8 cellular contexts compared by ENCODE assay signal in the genomic region with DNA sequence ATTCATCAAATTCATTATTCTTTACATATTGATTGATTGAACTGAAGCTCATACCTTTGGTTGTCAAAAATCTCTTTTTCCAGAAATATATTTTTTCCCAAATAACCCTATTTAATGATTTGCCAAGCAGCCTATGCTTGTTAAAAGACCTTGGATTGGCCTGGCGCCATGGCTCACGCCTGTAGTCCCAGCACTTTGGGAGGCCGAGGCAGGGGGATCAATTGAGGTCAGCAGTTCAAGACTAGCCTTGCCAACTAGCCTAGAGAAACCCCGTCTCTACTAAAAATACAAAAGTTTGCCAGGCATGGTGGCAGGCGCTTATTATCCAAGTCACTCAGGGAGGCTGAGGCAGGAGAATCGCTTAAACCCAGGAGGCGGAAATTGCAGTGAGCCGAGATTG.
"Had no signal": no experiment of that assay in that cellular context is flagged by ENCODE, and none has a peak within 500 bp of the region (broad histone marks: within the 10 kb centered on the region; RNA-seq: fewer than 3 reads in every experiment).

No MANE protein-coding gene starts in this region.

- H3K27ac Mint-ChIP-seq: IgD-negative memory B cell had no signal

- H3K27me3 Mint-ChIP-seq: IgD-negative memory B cell had no signal

- ATAC-seq: HepG2, K562 had no signal

- H3K4me3 ChIP-seq: K562 had no signal

- H3K4me1 Mint-ChIP-seq: IgD-negative memory B cell had no signal

- DNase-seq: IMR-90, KBM-7, KG1 had no signal

- H3K4me3 Mint-ChIP-seq: IgD-negative memory B cell had no signal

- H3K4me2 ChIP-seq: KMS-11 had no signal

- H3K36me3 Mint-ChIP-seq: IgD-negative memory B cell had no signal

- H3K27ac ChIP-seq: HL-60, KMS-11 had no signal
